Comparison of ENCODE assay signal across 1 cellular context in genomic region chrX:38886112-38886511, GRCh38.
TF ChIP-seq lines count a peak whose summit lies in the region.

No MANE protein-coding gene starts in this region.

TF ChIP-seq in HepG2, 621 proteins besides CTCF, POLR2A, EP300 and RAD21 (continued from another document and continues in another):
- TF ChIP-seq ARID5B (CRISPR knock-in tag; IDR thresholded peaks at IDR 0.05) (peak; percentile 54), PAXIP1 (CRISPR knock-in tag; conservative IDR thresholded peaks at IDR 0.05) (peak; percentile 49), ZNF10 (CRISPR knock-in tag; IDR thresholded peaks at IDR 0.05; ENCODE audit: borderline replicate concordance, low read depth) (no peak), CHD2 (IDR thresholded peaks at IDR 0.05; ENCODE audit: low read depth, low read length) (no peak), ARNT (IDR thresholded peaks at IDR 0.05) (no peak), TBL1XR1 (IDR thresholded peaks at IDR 0.05; ENCODE audit: borderline replicate concordance, low read length, partially characterized antibody) (no peak), ZNF362 (CRISPR knock-in tag; IDR thresholded peaks at IDR 0.05; ENCODE audit: borderline replicate concordance) (no peak), CC2D1A (CRISPR knock-in tag; IDR thresholded peaks at IDR 0.05) (no peak), CBX1 (IDR thresholded peaks at IDR 0.05; ENCODE audit: low read depth) (no peak), SRY (CRISPR knock-in tag; IDR thresholded peaks at IDR 0.05) (no peak), ESRRA (CRISPR knock-in tag; IDR thresholded peaks at IDR 0.05; ENCODE audit: low read depth) (no peak), TCF12 (IDR thresholded peaks at IDR 0.05) (no peak), TCF12 (CRISPR knock-in tag; IDR thresholded peaks at IDR 0.05) (no peak), HMG20A (CRISPR knock-in tag; IDR thresholded peaks at IDR 0.05; ENCODE audit: borderline replicate concordance) (peak; percentile 56; the same call in 1 of the 2 replicates), ZFP90 (CRISPR knock-in tag; IDR thresholded peaks at IDR 0.05; ENCODE audit: borderline replicate concordance) (no peak), HOMEZ (CRISPR knock-in tag; IDR thresholded peaks at IDR 0.05; ENCODE audit: low read depth) (no peak), ZSCAN31 (CRISPR knock-in tag; IDR thresholded peaks at IDR 0.05; ENCODE audit: low read depth) (no peak), CEBPB (IDR thresholded peaks at IDR 0.05; ENCODE audit: borderline replicate concordance, low read depth, low read length) (peak; percentile 70), MEF2D (CRISPR knock-in tag; IDR thresholded peaks at IDR 0.05) (no peak), MTA3 (CRISPR knock-in tag; IDR thresholded peaks at IDR 0.05) (no peak), PRPF4 (IDR thresholded peaks at IDR 0.05; ENCODE audit: low read depth, low read length, poor library complexity, severe bottlenecking) (no peak), FOXA3 (CRISPR knock-in tag; IDR thresholded peaks at IDR 0.05) (peak; percentile 57), CHD4 (IDR thresholded peaks at IDR 0.05; ENCODE audit: borderline replicate concordance, low read length) (no peak), ETV6 (CRISPR knock-in tag; conservative IDR thresholded peaks at IDR 0.05) (no peak)
- TF ChIP-seq, protein P1, sequence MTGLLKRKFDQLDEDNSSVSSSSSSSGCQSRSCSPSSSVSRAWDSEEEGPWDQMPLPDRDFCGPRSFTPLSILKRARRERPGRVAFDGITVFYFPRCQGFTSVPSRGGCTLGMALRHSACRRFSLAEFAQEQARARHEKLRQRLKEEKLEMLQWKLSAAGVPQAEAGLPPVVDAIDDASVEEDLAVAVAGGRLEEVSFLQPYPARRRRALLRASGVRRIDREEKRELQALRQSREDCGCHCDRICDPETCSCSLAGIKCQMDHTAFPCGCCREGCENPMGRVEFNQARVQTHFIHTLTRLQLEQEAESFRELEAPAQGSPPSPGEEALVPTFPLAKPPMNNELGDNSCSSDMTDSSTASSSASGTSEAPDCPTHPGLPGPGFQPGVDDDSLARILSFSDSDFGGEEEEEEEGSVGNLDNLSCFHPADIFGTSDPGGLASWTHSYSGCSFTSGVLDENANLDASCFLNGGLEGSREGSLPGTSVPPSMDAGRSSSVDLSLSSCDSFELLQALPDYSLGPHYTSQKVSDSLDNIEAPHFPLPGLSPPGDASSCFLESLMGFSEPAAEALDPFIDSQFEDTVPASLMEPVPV (CRISPR knock-in tag; IDR thresholded peaks at IDR 0.05), result no peak
- TF ChIP-seq, protein P2, sequence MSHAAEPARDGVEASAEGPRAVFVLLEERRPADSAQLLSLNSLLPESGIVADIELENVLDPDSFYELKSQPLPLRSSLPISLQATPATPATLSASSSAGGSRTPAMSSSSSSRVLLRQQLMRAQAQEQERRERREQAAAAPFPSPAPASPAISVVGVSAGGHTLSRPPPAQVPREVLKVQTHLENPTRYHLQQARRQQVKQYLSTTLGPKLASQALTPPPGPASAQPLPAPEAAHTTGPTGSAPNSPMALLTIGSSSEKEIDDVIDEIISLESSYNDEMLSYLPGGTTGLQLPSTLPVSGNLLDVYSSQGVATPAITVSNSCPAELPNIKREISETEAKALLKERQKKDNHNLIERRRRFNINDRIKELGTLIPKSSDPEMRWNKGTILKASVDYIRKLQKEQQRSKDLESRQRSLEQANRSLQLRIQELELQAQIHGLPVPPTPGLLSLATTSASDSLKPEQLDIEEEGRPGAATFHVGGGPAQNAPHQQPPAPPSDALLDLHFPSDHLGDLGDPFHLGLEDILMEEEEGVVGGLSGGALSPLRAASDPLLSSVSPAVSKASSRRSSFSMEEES (CRISPR knock-in tag; IDR thresholded peaks at IDR 0.05), result 0 out of 2 replicates have a peak, but pooled peaks have one; percentile 19
- TF ChIP-seq, protein P3, sequence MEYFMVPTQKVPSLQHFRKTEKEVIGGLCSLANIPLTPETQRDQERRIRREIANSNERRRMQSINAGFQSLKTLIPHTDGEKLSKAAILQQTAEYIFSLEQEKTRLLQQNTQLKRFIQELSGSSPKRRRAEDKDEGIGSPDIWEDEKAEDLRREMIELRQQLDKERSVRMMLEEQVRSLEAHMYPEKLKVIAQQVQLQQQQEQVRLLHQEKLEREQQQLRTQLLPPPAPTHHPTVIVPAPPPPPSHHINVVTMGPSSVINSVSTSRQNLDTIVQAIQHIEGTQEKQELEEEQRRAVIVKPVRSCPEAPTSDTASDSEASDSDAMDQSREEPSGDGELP (IDR thresholded peaks at IDR 0.05; ENCODE audit: borderline replicate concordance, low read depth), result no peak
- TF ChIP-seq, protein P4, sequence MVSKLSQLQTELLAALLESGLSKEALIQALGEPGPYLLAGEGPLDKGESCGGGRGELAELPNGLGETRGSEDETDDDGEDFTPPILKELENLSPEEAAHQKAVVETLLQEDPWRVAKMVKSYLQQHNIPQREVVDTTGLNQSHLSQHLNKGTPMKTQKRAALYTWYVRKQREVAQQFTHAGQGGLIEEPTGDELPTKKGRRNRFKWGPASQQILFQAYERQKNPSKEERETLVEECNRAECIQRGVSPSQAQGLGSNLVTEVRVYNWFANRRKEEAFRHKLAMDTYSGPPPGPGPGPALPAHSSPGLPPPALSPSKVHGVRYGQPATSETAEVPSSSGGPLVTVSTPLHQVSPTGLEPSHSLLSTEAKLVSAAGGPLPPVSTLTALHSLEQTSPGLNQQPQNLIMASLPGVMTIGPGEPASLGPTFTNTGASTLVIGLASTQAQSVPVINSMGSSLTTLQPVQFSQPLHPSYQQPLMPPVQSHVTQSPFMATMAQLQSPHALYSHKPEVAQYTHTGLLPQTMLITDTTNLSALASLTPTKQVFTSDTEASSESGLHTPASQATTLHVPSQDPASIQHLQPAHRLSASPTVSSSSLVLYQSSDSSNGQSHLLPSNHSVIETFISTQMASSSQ (IDR thresholded peaks at IDR 0.05; ENCODE audit: low read depth), result no peak
- TF ChIP-seq, protein P4 (CRISPR knock-in tag; IDR thresholded peaks at IDR 0.05; ENCODE audit: borderline replicate concordance), result no peak
- TF ChIP-seq, protein P5, sequence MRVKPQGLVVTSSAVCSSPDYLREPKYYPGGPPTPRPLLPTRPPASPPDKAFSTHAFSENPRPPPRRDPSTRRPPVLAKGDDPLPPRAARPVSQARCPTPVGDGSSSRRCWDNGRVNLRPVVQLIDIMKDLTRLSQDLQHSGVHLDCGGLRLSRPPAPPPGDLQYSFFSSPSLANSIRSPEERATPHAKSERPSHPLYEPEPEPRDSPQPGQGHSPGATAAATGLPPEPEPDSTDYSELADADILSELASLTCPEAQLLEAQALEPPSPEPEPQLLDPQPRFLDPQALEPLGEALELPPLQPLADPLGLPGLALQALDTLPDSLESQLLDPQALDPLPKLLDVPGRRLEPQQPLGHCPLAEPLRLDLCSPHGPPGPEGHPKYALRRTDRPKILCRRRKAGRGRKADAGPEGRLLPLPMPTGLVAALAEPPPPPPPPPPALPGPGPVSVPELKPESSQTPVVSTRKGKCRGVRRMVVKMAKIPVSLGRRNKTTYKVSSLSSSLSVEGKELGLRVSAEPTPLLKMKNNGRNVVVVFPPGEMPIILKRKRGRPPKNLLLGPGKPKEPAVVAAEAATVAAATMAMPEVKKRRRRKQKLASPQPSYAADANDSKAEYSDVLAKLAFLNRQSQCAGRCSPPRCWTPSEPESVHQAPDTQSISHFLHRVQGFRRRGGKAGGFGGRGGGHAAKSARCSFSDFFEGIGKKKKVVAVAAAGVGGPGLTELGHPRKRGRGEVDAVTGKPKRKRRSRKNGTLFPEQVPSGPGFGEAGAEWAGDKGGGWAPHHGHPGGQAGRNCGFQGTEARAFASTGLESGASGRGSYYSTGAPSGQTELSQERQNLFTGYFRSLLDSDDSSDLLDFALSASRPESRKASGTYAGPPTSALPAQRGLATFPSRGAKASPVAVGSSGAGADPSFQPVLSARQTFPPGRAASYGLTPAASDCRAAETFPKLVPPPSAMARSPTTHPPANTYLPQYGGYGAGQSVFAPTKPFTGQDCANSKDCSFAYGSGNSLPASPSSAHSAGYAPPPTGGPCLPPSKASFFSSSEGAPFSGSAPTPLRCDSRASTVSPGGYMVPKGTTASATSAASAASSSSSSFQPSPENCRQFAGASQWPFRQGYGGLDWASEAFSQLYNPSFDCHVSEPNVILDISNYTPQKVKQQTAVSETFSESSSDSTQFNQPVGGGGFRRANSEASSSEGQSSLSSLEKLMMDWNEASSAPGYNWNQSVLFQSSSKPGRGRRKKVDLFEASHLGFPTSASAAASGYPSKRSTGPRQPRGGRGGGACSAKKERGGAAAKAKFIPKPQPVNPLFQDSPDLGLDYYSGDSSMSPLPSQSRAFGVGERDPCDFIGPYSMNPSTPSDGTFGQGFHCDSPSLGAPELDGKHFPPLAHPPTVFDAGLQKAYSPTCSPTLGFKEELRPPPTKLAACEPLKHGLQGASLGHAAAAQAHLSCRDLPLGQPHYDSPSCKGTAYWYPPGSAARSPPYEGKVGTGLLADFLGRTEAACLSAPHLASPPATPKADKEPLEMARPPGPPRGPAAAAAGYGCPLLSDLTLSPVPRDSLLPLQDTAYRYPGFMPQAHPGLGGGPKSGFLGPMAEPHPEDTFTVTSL (CRISPR knock-in tag; IDR thresholded peaks at IDR 0.05; ENCODE audit: borderline replicate concordance), result peak; percentile 72; the same call in 1 of the 2 replicates
